ENCODE assay signal across 17 cellular contexts in genomic region chrY:24605446-24605845, GRCh38. TPM values are rescaled to one million over a fixed set of nuclear protein-coding genes. Genes with fewer than 3 reads are reported as not detected.
"Had no signal": no experiment of that assay in that cellular context is flagged by ENCODE, and none has a peak within 500 bp of the region (broad histone marks: within the 10 kb centered on the region; RNA-seq: fewer than 3 reads in every experiment).

No MANE protein-coding gene starts in this region.

RNA-seq across cellular contexts. Expression of gene BPY2B, which starts 12.4 kb away (rescaled TPM):
- total RNA-seq: activated CD4-positive, alpha-beta memory T cell treated with anti-CD3 and anti-CD28 coated beads for 36 hours; activated CD4-positive, alpha-beta T cell treated with anti-CD3 and anti-CD28 coated beads, Interleukin-2, amount 10 ng/mL, durations not matched to agents 24 days and 14 days; activated CD8-positive, alpha-beta memory T cell treated with anti-CD3 and anti-CD28 coated beads, Interleukin-2, amount 10 ng/mL, durations not matched to agents 7 days and 5 days; activated CD8-positive, alpha-beta T cell treated with anti-CD3 and anti-CD28 coated beads, Interleukin-2, amount 10 ng/mL, durations not matched to agents 7 days and 5 days; activated naive CD4-positive, alpha-beta T cell treated with anti-CD3 and anti-CD28 coated beads for 36 hours; activated naive CD4-positive, alpha-beta T cell treated with anti-CD3 and anti-CD28 coated beads, Interleukin-2, amount 50 U/mL, for 72 hours; activated naive CD8-positive, alpha-beta T cell treated with anti-CD3 and anti-CD28 coated beads for 36 hours; adrenal gland; aorta; astrocyte; bronchial epithelial cell; cardiac muscle cell; T-cell; T-helper 1 cell treated with Interleukin-12 subunit alpha and Interleukin-12 subunit beta and Interleukin-4 antibody, amounts not matched to agents 30 ng/mL and 1 ng/mL, for 36 hours; T-helper 17 cell; T-helper 2 cell treated with Interferon-gamma antibody and Interleukin-4, amounts not matched to agents 100 ng/mL and 5 ng/mL, for 36 hours; WTC11 had no signal
